Comparison of ENCODE assay signal across 14 cellular contexts in the genomic region with DNA sequence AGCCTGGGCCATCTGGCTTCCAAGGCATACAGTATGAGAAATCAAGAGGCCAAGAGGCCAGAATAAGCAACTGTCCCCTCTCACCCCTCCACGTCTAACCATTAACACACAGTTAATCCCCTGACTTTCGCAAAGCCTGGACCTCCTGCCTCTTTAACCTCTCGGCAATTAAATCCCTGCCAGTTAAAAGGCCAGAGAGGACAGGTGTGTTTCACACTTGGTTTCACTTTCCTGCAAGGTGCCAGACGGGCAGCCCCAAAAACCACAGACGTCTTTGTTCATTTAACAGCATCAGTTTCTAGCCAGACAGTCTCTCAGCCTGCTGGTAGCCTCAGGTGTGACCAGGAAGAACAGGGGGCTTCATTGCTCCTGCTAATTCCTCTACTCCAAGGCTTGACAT.
DNase-seq lines count a peak whose midpoint lies in the region; ATAC-seq and TF ChIP-seq lines count a peak whose summit lies in the region.
"Had no signal": no experiment of that assay in that cellular context is flagged by ENCODE, and none has a peak within 500 bp of the region (broad histone marks: within the 10 kb centered on the region; RNA-seq: fewer than 3 reads in every experiment).

No MANE protein-coding gene starts in this region.

- intact Hi-C loops in activated CD8-positive, alpha-beta T cell treated with anti-CD3 and anti-CD28 coated beads for 36 hours (cut with micrococcal nuclease) = no loop called here
- intact Hi-C loops in ovary (cut with DNase I) = no loop called here

- no peak for TF ChIP-seq POLR2A in ovary (IDR thresholded peaks at IDR 0.05)

- POLR2A ChIA-PET in activated CD8-positive, alpha-beta T cell treated with anti-CD3 and anti-CD28 coated beads for 36 hours (lab: Charles Lee) = no interaction called here

- DNase-seq in NCI-H1105 (lab: John Stamatoyannopoulos, UW) = peak; percentile 14
- peak; percentile 16 for DNase-seq in activated CD8-positive, alpha-beta T cell treated with anti-CD3 and anti-CD28 coated beads for 36 hours
- DNase-seq in islet precursor cell = no peak
- DNase-seq in ovary = no peak
- DNase-seq in mesenteric fat pad (ENCODE audit: low spot score) = no peak
- no peak for DNase-seq in activated CD8-positive, alpha-beta memory T cell treated with anti-CD3 and anti-CD28 coated beads, Interleukin-2, amount 50 U/mL, for 4 hours
- DNase-seq: aorta; stimulated activated naive CD4-positive, alpha-beta T cell had no signal

- no peak for TF ChIP-seq EP300 in ovary (IDR thresholded peaks at IDR 0.05)

- WGBS in ovary, 3 donors = 72 to 77% (median 76%) methylated on average over 5 of the region's 5 CpGs

- no peaks in the 10 kb centered on the region for H3K4me1 Mint-ChIP-seq in activated CD8-positive, alpha-beta T cell treated with anti-CD3 and anti-CD28 coated beads for 36 hours (ENCODE audit: low read depth)

- ATAC-seq in GM18520 (IDR thresholded peaks at IDR 0.05; ENCODE audit: unreplicated experiment) = peak; percentile 79
- peak; percentile 71 for ATAC-seq in GM21737 (IDR thresholded peaks at IDR 0.05; ENCODE audit: unreplicated experiment)
- no peak for ATAC-seq in activated CD8-positive, alpha-beta T cell treated with anti-CD3 and anti-CD28 coated beads for 36 hours
- ATAC-seq: activated CD4-positive, CD25-positive, alpha-beta regulatory T cell treated with anti-CD3 and anti-CD28 coated beads, Interleukin-2, amount 50 U/mL, for 24 hours; Panc1 had no signal

- no peaks in the 10 kb centered on the region for H3K36me3 ChIP-seq in ovary

- no peaks in the 10 kb centered on the region for H3K9me3 Mint-ChIP-seq in activated CD8-positive, alpha-beta T cell treated with anti-CD3 and anti-CD28 coated beads for 36 hours
- H3K9me3 Mint-ChIP-seq: CD4-positive, alpha-beta memory T cell had no signal

- no peak overlapping the region for H3K4me3 Mint-ChIP-seq in activated CD8-positive, alpha-beta T cell treated with anti-CD3 and anti-CD28 coated beads for 36 hours

- H3K4me1 ChIP-seq in ovary (ENCODE audit: insufficient read depth) = peaks cover 1% of the 10 kb centered on the region

- no peaks in the 10 kb centered on the region for H3K9me3 ChIP-seq in ovary

- H3K4me3 ChIP-seq in ovary = no peak overlapping the region
- H3K4me3 ChIP-seq: lung had no signal

- no peaks in the 10 kb centered on the region for H3K27me3 ChIP-seq in ovary

- no peak overlapping the region for H3K27ac ChIP-seq in ovary

- no peak overlapping the region for H3K27ac Mint-ChIP-seq in activated CD8-positive, alpha-beta T cell treated with anti-CD3 and anti-CD28 coated beads for 36 hours

- CTCF ChIA-PET in activated CD8-positive, alpha-beta T cell treated with anti-CD3 and anti-CD28 coated beads for 36 hours (lab: Charles Lee) = no interaction called here

- no peak for TF ChIP-seq CTCF in activated CD8-positive, alpha-beta T cell treated with anti-CD3 and anti-CD28 coated beads for 36 hours (IDR thresholded peaks at IDR 0.05)
- no peak for TF ChIP-seq CTCF in ovary (IDR thresholded peaks at IDR 0.05)

- peaks cover 1% of the 10 kb centered on the region for H3K27me3 Mint-ChIP-seq in activated CD8-positive, alpha-beta T cell treated with anti-CD3 and anti-CD28 coated beads for 36 hours

- no peaks in the 10 kb centered on the region for H3K36me3 Mint-ChIP-seq in activated CD8-positive, alpha-beta T cell treated with anti-CD3 and anti-CD28 coated beads for 36 hours (ENCODE audit: low read depth)
- H3K36me3 Mint-ChIP-seq: CD4-positive, alpha-beta memory T cell had no signal

Comparison
In these comparisons a context has a peak if more than half of its experiments do, and no peak if none do; other contexts are left out.
1. DNase-seq: peak in NCI-H1105 (single experiment) and activated CD8-positive, alpha-beta T cell treated with anti-CD3 and anti-CD28 coated beads for 36 hours (single experiment); none in islet precursor cell (single experiment), ovary (0 of 5), mesenteric fat pad (single experiment) and activated CD8-positive, alpha-beta memory T cell treated with anti-CD3 and anti-CD28 coated beads, Interleukin-2, amount 50 U/mL, for 4 hours (single experiment).